ENCODE assay signal across 8 cellular contexts in genomic region chr5:134225780-134226440, GRCh38. TPM values are rescaled to one million over a fixed set of nuclear protein-coding genes. Genes with fewer than 3 reads are reported as not detected.
DNase-seq lines count a peak whose midpoint lies in the region; ATAC-seq, FAIRE-seq and TF ChIP-seq lines count a peak whose summit lies in the region.

Gene PPP2CA (minus strand): TSS chr5:134226073. CDS start chr5:134225861, 212 bp downstream.

- H3K4ac ChIP-seq in H1 (replicated peaks; ENCODE audit: insufficient read length, low read depth, low read length): peak within 1 kb of the TSS; percentile 92
- peak within 1 kb of the TSS; percentile 99 to 100 for H3K4ac ChIP-seq in mesenchymal stem cell (ENCODE audit: low read depth in 1 of 2, low read length in 2 of 2)

- no peak within 1 kb of the TSS for H2BK20ac ChIP-seq in H1 (ENCODE audit: low read length)

- H3K23ac ChIP-seq in H1 (ENCODE audit: insufficient read length) (no peak within 1 kb of the TSS), mesenchymal stem cell (ENCODE audit: low read length in 2 of 2) (peak within 1 kb of the TSS; percentile 100)

- H3K9ac ChIP-seq in H1 (replicated peaks in 1 of 4; ENCODE audit: extremely low read depth in 1 of 4, low read depth in 3 of 4, low read length in 3 of 4): peak within 1 kb of the TSS; percentile 99 to 100 (median 100)
- peak within 1 kb of the TSS; percentile 99 for H3K9ac ChIP-seq in mesenchymal stem cell (ENCODE audit: low read length)

- H3K23me2 ChIP-seq in H1 (ENCODE audit: low read depth, low read length): peaks cover 11% of the 10 kb centered on the region

- peak within 1 kb of the TSS; percentile 99 for H3K18ac ChIP-seq in H1 (ENCODE audit: extremely low read depth, low read length)
- H3K18ac ChIP-seq in mesenchymal stem cell (ENCODE audit: low read depth in 1 of 2, low read length in 2 of 2): peak within 1 kb of the TSS; percentile 100

- no peak for TF ChIP-seq RAD21 in H1 (IDR thresholded peaks at IDR 0.05 in 1 of 2, conservative IDR thresholded peaks at IDR 0.05 in 1 of 2; ENCODE audit: low read depth in 2 of 2, low read length in 2 of 2)

- H3K4me2 ChIP-seq in H1 (ENCODE audit: insufficient read depth in 1 of 2, low read depth in 2 of 2, low read length in 2 of 2): peak within 1 kb of the TSS; percentile 89 to 99
- H3K4me2 ChIP-seq in mesenchymal stem cell (ENCODE audit: low read length, poor library complexity, severe bottlenecking): peak within 1 kb of the TSS; percentile 71

- peak within 1 kb of the TSS; percentile 99 for H4K5ac ChIP-seq in H1 (ENCODE audit: insufficient read length, low read depth, low read length)

- H3K27ac ChIP-seq in H1 (ENCODE audit: low read depth, low read length) (peak within 1 kb of the TSS; percentile 100), mesenchymal stem cell (ENCODE audit: low read length, poor library complexity, severe bottlenecking) (peak within 1 kb of the TSS; percentile 95)

- H2BK5ac ChIP-seq in H1 (ENCODE audit: low read depth, low read length) (peak within 1 kb of the TSS; percentile 99), mesenchymal stem cell (ENCODE audit: low read depth, low read length, poor library complexity, severe bottlenecking) (peak within 1 kb of the TSS; percentile 96)

- H3K27me3 ChIP-seq in H1 (replicated peaks in 1 of 4; ENCODE audit: control insufficient read depth in 3 of 4, extremely low read depth in 1 of 4, insufficient read depth in 3 of 4, low read length in 3 of 4) (no peaks in the 10 kb centered on the region), mesenchymal stem cell (ENCODE audit: control insufficient read depth in 1 of 2, insufficient read depth in 1 of 2, low read length in 2 of 2) (no peaks in the 10 kb centered on the region)

- H3K14ac ChIP-seq in H1 (ENCODE audit: insufficient read length) (no peak within 1 kb of the TSS), mesenchymal stem cell (ENCODE audit: low read length in 2 of 2) (peak within 1 kb of the TSS in 1 of 2 experiments; percentile 100)

- H2AFZ ChIP-seq in H1 (ENCODE audit: low read length): peak within 1 kb of the TSS; percentile 59; the same call in 1 of the 2 replicates
- H2AFZ ChIP-seq in mesenchymal stem cell (ENCODE audit: low read depth, low read length): peak within 1 kb of the TSS; percentile 93

- H3K56ac ChIP-seq in H1 (replicated peaks; ENCODE audit: insufficient read length, low read depth, low read length): peak within 1 kb of the TSS; percentile 88

- no peak for TF ChIP-seq CTCF in H1 (IDR thresholded peaks at IDR 0.05; ENCODE audit: control extremely low read depth in 1 of 3, insufficient read depth in 1 of 3, low read depth in 1 of 3, low read length in 3 of 3)

- POLR2A ChIA-PET in H1 (lab: Charles Lee; ENCODE audit: partially characterized antibody): interaction anchor here (0.6 to 9.0 kb wide), 44 partner anchors 8 to 521 kb away, joined by 3 to 166 read pairs (median 5); partner anchors contain the start of genes CDKN2AIPNL, SEC24A, SKP1 and UBE2B

- H3K36me3 ChIP-seq in H1 (ENCODE audit: control insufficient read depth in 2 of 4, insufficient read depth in 4 of 4, low read length in 3 of 4): peaks cover 0 to 13% (median 1%) of the 10 kb centered on the region in 4 experiments; a peak in 3 of 8 replicates
- peaks cover 0 to 1% of the 10 kb centered on the region in 2 experiments for H3K36me3 ChIP-seq in mesenchymal stem cell (ENCODE audit: control insufficient read depth in 1 of 2, insufficient read depth in 2 of 2, low read depth in 1 of 2, low read length in 2 of 2)

- H2BK15ac ChIP-seq in H1 (ENCODE audit: low read length): peak within 1 kb of the TSS; percentile 65; the same call in 1 of the 2 replicates
- H2BK15ac ChIP-seq in mesenchymal stem cell (ENCODE audit: low read depth, poor library complexity, severe bottlenecking): peak within 1 kb of the TSS; percentile 94

- H3K4me3 ChIP-seq in H1 (ENCODE audit: extremely low read depth in 1 of 4, insufficient read depth in 2 of 4, low read depth in 3 of 4, low read length in 4 of 4) (peak within 1 kb of the TSS; percentile 91 to 98 (median 96)), mesenchymal stem cell (ENCODE audit: insufficient read depth in 1 of 2, low read depth in 1 of 2, low read length in 2 of 2) (peak within 1 kb of the TSS; percentile 97 to 100)

- H3K79me2 ChIP-seq in H1 (ENCODE audit: control insufficient read depth in 1 of 2, insufficient read depth in 2 of 2, low read length in 2 of 2): peaks cover 46 to 60% of the 10 kb centered on the region in 2 experiments

- peak within 1 kb of the TSS; percentile 100 for H4K8ac ChIP-seq in H1 (ENCODE audit: extremely low read depth, insufficient read depth, low read length)
- H4K8ac ChIP-seq in mesenchymal stem cell (ENCODE audit: low read length): peak within 1 kb of the TSS; percentile 99

- H3K4me1 ChIP-seq in H1 (replicated peaks in 1 of 4; ENCODE audit: control insufficient read depth in 3 of 4, insufficient read depth in 4 of 4, low read length in 3 of 4) (peaks cover 0 to 11% (median 2%) of the 10 kb centered on the region in 4 experiments; a peak in 4 of 7 replicates), mesenchymal stem cell (ENCODE audit: control insufficient read depth, insufficient read depth, low read depth, low read length) (peaks cover 8% of the 10 kb centered on the region)

- WGBS in H1 (ENCODE audit: extremely low coverage in 1 of 2, insufficient coverage in 1 of 2, insufficient read length in 1 of 2, insufficient replicate concordance in 2 of 2, low coverage in 1 of 2, low lambda C conversion rate in 2 of 2, missing lambda C conversion rate in 1 of 2), 2 experiments: 1% methylated on average over 56 of the region's 73 CpGs; no CpG with 5 or more reads in 1 of the 2 experiments
- under 1% methylated on average over 73 of the region's 73 CpGs for WGBS in mesenchymal stem cell

- CTCF ChIA-PET in H1 (lab: Charles Lee; ENCODE audit: partially characterized antibody): interaction anchor here (0.5 to 1.8 kb wide), 14 partner anchors 11 to 366 kb away, joined by 3 to 10 read pairs (median 4); partner anchors contain the start of gene SKP1

- peak in 1 of 2 experiments; percentile 90; a peak in 2 of 3 replicates for TF ChIP-seq POLR2A in H1 (IDR thresholded peaks at IDR 0.05; ENCODE audit: control extremely low read depth in 1 of 2, low read depth in 2 of 2, low read length in 2 of 2)

- H3K9me3 ChIP-seq in H1 (ENCODE audit: insufficient read depth in 2 of 2, low read depth in 1 of 2, low read length in 1 of 2) (no peaks in the 10 kb centered on the region), mesenchymal stem cell (ENCODE audit: control insufficient read depth, low read length) (no peaks in the 10 kb centered on the region)

- H4K20me1 ChIP-seq in H1 (replicated peaks in 1 of 2; ENCODE audit: control insufficient read depth in 1 of 2, insufficient read depth in 2 of 2, low read length in 2 of 2): peaks cover 15 to 29% of the 10 kb centered on the region in 2 experiments

- H3K79me1 ChIP-seq in H1 (ENCODE audit: low read depth, low read length) (no peaks in the 10 kb centered on the region), mesenchymal stem cell (replicated peaks; ENCODE audit: low read length, poor library complexity, severe bottlenecking) (peaks cover 11% of the 10 kb centered on the region)

- FAIRE-seq in HTR-8/SVneo (lab: Jason Lieb, UNC): peak; percentile 89
- FAIRE-seq in H1 (lab: Jason Lieb, UNC): peak; percentile 69

- peak within 1 kb of the TSS; percentile 91 for H2BK120ac ChIP-seq in H1 (replicated peaks; ENCODE audit: low read depth, low read length)
- H2BK120ac ChIP-seq in mesenchymal stem cell (ENCODE audit: low read depth, low read length): peak within 1 kb of the TSS; percentile 92

- H4K91ac ChIP-seq in H1 (replicated peaks; ENCODE audit: insufficient read length, low read length) (peak within 1 kb of the TSS; percentile 97), mesenchymal stem cell (ENCODE audit: low read length) (peak within 1 kb of the TSS; percentile 100)

- H2AK5ac ChIP-seq in H1 (ENCODE audit: low read depth, low read length) (0 out of 2 replicates have a peak within 1 kb of the TSS, but pooled peaks have one; percentile 87), mesenchymal stem cell (ENCODE audit: low read length, severe bottlenecking) (peak within 1 kb of the TSS; percentile 87)

- no peak for TF ChIP-seq EP300 in H1 (IDR thresholded peaks at IDR 0.05; ENCODE audit: borderline replicate concordance in 1 of 2, low read depth in 2 of 2, low read length in 2 of 2)

- peak; percentile 79 for ATAC-seq in GM21367 (IDR thresholded peaks at IDR 0.05; ENCODE audit: unreplicated experiment)

- H2BK12ac ChIP-seq in H1 (ENCODE audit: low read depth, low read length): peak within 1 kb of the TSS; percentile 82
- peak within 1 kb of the TSS; percentile 72 to 84 for H2BK12ac ChIP-seq in mesenchymal stem cell (ENCODE audit: low read length in 2 of 2)

- DNase-seq in COLO829 (ENCODE audit: low spot score) (peak; percentile 95), HTR-8/SVneo (ENCODE audit: insufficient read length, low spot score) (peak; percentile 97), NOMO-1 treated with dmso at 0.1 percent for 144 hours (lab: John Stamatoyannopoulos, UW; ENCODE audit: unreplicated experiment) (peak; percentile 91), H1 (ENCODE audit: low read depth in 1 of 2, low spot score in 2 of 2) (peak; percentile 99), mesenchymal stem cell (peak; percentile 98)
- DNase-seq in activated CD8-positive, alpha-beta memory T cell treated with anti-CD3 and anti-CD28 coated beads for 48 hours (ENCODE audit: low read depth in 2 of 3, low spot score in 2 of 3): peak; percentile 99 to 100 (median 99)
- peak; percentile 100 for DNase-seq in stimulated activated CD8-positive, alpha-beta memory T cell treated with anti-CD3 and anti-CD28 coated beads, Interleukin-12 subunit alpha, Interleukin-12 subunit beta, amount 100 ng/mL, for 4 hours (ENCODE audit: low read depth)

TF ChIP-seq in H1, 55 proteins besides CTCF, POLR2A, EP300 and RAD21 (continues in another document):
- TF ChIP-seq CEBPB (IDR thresholded peaks at IDR 0.05; ENCODE audit: low read depth, low read length): no peak; the same call in 1 of the 2 replicates
- no peak for TF ChIP-seq CBX8 (IDR thresholded peaks at IDR 0.05; ENCODE audit: borderline replicate concordance, low read depth, low read length)
- TF ChIP-seq SUZ12 (IDR thresholded peaks at IDR 0.05; ENCODE audit: low read length): no peak
- TF ChIP-seq HDAC6 (IDR thresholded peaks at IDR 0.05; ENCODE audit: low read depth, low read length): no peak
- no peak for TF ChIP-seq KDM5A (IDR thresholded peaks at IDR 0.05; ENCODE audit: low read length)

RNA-seq across cellular contexts. Expression of gene PPP2CA, which starts in this region (rescaled TPM):
- total RNA-seq in H1 (2021; fragmentation: NEBNext Ultra II Directional; extraction: Animal tissue kit (Norgen Biotek cat#: 25700)): 205 and 211 TPM in 2 replicates
- polyA plus RNA-seq in H1 (2011; rRNA removed): 75.0 and 105 TPM in 2 replicates
- polyA plus RNA-seq in H1 (2011; cell fraction: cytosol; rRNA removed): 208 TPM
- 72.2 TPM for polyA plus RNA-seq in H1 (2011; cell fraction: nucleus; rRNA removed)
- 191 to 217 TPM (median 207 TPM) in 4 replicates for polyA plus RNA-seq in H1 (2012, experiment 1 of 2)
- polyA plus RNA-seq in H1 (2012, experiment 2 of 2): 8.6 TPM
- 48.5 TPM for polyA plus RNA-seq in H1 (2013, experiment 1 of 2)
- polyA plus RNA-seq in H1 (2013, experiment 2 of 2): 48.1 TPM
- 123 and 127 TPM in 2 replicates for polyA minus RNA-seq in H1 (2011; rRNA and poly(A)+ RNA removed)
- polyA minus RNA-seq in H1 (2011; cell fraction: cytosol; rRNA and poly(A)+ RNA removed): 137 TPM
- 47.4 TPM for polyA minus RNA-seq in H1 (2011; cell fraction: nucleus; rRNA and poly(A)+ RNA removed)
- polyA plus RNA-seq in mesenchymal stem cell (2013, experiment 1 of 2): 42.6 TPM
- 43.2 TPM for polyA plus RNA-seq in mesenchymal stem cell (2013, experiment 2 of 2)

Comparison
In these comparisons a context has a peak if more than half of its experiments do, and no peak if none do; other contexts are left out.
1. Peak in every context shown above with its lines: DNase-seq, ATAC-seq, H3K4me3 ChIP-seq and H3K27ac ChIP-seq.